Comparison of ENCODE assay signal across 8 cellular contexts in the genomic region with DNA sequence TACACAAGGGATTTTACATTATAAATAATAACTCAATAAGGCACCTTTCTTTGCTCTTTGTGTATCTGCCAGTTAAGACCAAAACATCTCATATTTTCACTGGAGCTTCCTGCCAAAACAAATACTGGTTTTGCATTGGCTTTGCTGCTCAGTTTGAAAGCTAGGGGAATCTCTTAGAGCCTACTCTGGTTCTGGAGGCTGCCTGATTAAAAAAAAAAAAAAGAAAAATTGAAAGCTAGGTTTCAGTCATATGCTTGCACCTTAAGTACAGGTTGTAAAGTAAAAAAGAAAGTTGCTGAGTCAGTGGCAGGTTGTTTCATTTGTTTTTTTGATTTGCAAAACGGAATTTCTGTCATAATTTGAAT. TPM values are rescaled to one million over a fixed set of nuclear protein-coding genes. Genes with fewer than 3 reads are reported as not detected.
A peak's percentile ranks its signal among the peaks of the same experiment; 100 is the strongest.
DNase-seq lines count a peak whose midpoint lies in the region; ATAC-seq and TF ChIP-seq lines count a peak whose summit lies in the region.

No MANE protein-coding gene starts in this region.

- H3K9me2 ChIP-seq in Karpas-422 (replicated peaks; ENCODE audit: insufficient read depth, low read length) = no peaks in the 10 kb centered on the region

- H3K27me3 ChIP-seq in Karpas-422 (ENCODE audit: low read length) (no peaks in the 10 kb centered on the region), colonic mucosa (no peaks in the 10 kb centered on the region)

- H3K4me3 ChIP-seq in Karpas-422 (ENCODE audit: low read length) (peak overlapping the region; percentile 93), colonic mucosa (peak overlapping the region; percentile 98)

- peak; percentile 74 for DNase-seq in Karpas-422
- no peak for DNase-seq in colonic mucosa
- DNase-seq in renal cortical epithelial cell (ENCODE audit: low read depth) = peak; percentile 26
- DNase-seq in progenitor cell of endocrine pancreas (ENCODE audit: low spot score, unreplicated experiment) = no peak
- DNase-seq in Ammon's horn (ENCODE audit: low spot score) = no peak

- intact Hi-C loops in colonic mucosa (cut with DNase I) = no loop called here

- no peaks in the 10 kb centered on the region for H3K27me3 Mint-ChIP-seq in progenitor cell of endocrine pancreas

- H3K9ac ChIP-seq in Karpas-422 (ENCODE audit: low read length) = peak overlapping the region; percentile 91
- H3K9ac ChIP-seq in colonic mucosa (ENCODE audit: low read depth in 2 of 2, low read length in 2 of 2) = peak overlapping the region in 1 of 2 donors; percentile 94

- H3K27ac ChIP-seq in Karpas-422 (ENCODE audit: low read length) = peak overlapping the region; percentile 87
- H3K27ac ChIP-seq in colonic mucosa = peak overlapping the region; percentile 100

- H3K9me3 ChIP-seq in Karpas-422 (ENCODE audit: low read length) (no peaks in the 10 kb centered on the region), colonic mucosa (no peaks in the 10 kb centered on the region)

- no peak overlapping the region for H3K4me3 Mint-ChIP-seq in progenitor cell of endocrine pancreas (ENCODE audit: low read depth)

- H3K27ac Mint-ChIP-seq in progenitor cell of endocrine pancreas = no peak overlapping the region

- no peak overlapping the region for H2AFZ ChIP-seq in Karpas-422 (ENCODE audit: low read length)

- peak overlapping the region; percentile 93 for H3K4me2 ChIP-seq in Karpas-422 (ENCODE audit: low read depth, low read length, poor library complexity, severe bottlenecking)

- no peaks in the 10 kb centered on the region; the same call in 1 of the 2 replicates for H4K20me1 ChIP-seq in Karpas-422 (ENCODE audit: insufficient read depth, low read depth, low read length)

- H3K36me3 ChIP-seq in Karpas-422 (ENCODE audit: insufficient read depth, low read length) = no peaks in the 10 kb centered on the region
- H3K36me3 ChIP-seq in colonic mucosa = no peaks in the 10 kb centered on the region

- no peaks in the 10 kb centered on the region for H3K9me3 Mint-ChIP-seq in progenitor cell of endocrine pancreas (ENCODE audit: low read depth)

- peaks cover 2% of the 10 kb centered on the region for H3K36me3 Mint-ChIP-seq in progenitor cell of endocrine pancreas (ENCODE audit: insufficient read depth)

- peaks cover 71% of the 10 kb centered on the region for H3K79me2 ChIP-seq in Karpas-422 (ENCODE audit: low read length)

- H3K4me1 ChIP-seq in Karpas-422 (ENCODE audit: low read length) (peaks cover 43% of the 10 kb centered on the region), colonic mucosa (peaks cover 9% of the 10 kb centered on the region)

- TF ChIP-seq CTCF in colonic mucosa (IDR thresholded peaks at IDR 0.05) = no peak
- no peak for TF ChIP-seq CTCF in progenitor cell of endocrine pancreas (IDR thresholded peaks at IDR 0.05; ENCODE audit: unreplicated experiment)

- ATAC-seq in GM18499 (IDR thresholded peaks at IDR 0.05; ENCODE audit: insufficient read depth, unreplicated experiment) (peak; percentile 27), HG03135 (IDR thresholded peaks at IDR 0.05; ENCODE audit: unreplicated experiment) (no peak), HG03354 (IDR thresholded peaks at IDR 0.05; ENCODE audit: poor library complexity, severe bottlenecking, unreplicated experiment) (no peak)

- peaks cover 15% of the 10 kb centered on the region for H3K4me1 Mint-ChIP-seq in progenitor cell of endocrine pancreas (ENCODE audit: low read depth)

RNA-seq across cellular contexts. Expression of gene DENND4C, which starts 2.3 kb away (rescaled TPM):
- 42.8 and 47.9 TPM in 2 replicates for total RNA-seq in Karpas-422 (2014; rRNA removed; shearing (Covaris generic); ENCODE audit: low replicate concordance)
- total RNA-seq in colonic mucosa (10 to 100 TPM; 56.4 to 91.4 TPM), renal cortical epithelial cell (79.9 and 155 TPM in 2 replicates), progenitor cell of endocrine pancreas (57.3 and 60.4 TPM in 2 replicates)

Comparison
In these comparisons a context has a peak if more than half of its experiments do, and no peak if none do; other contexts are left out.
1. DNase-seq: peak in Karpas-422 (single experiment) and renal cortical epithelial cell (single experiment); none in colonic mucosa (single experiment), progenitor cell of endocrine pancreas (single experiment) and Ammon's horn (single experiment).